25 cellular contexts compared by ENCODE assay signal in genomic region chr7:24582171-24582570, GRCh38.
"Had no signal": no experiment of that assay in that cellular context is flagged by ENCODE, and none has a peak within 500 bp of the region (broad histone marks: within the 10 kb centered on the region; RNA-seq: fewer than 3 reads in every experiment).

No MANE protein-coding gene starts in this region.

- H3K27ac ChIP-seq: colonic mucosa, epithelial cell of prostate, esophagus squamous epithelium, gastrocnemius medialis, heart right ventricle, left lung, lower lobe of right lung had no signal

- H3K4me3 Mint-ChIP-seq: dendritic cell treated with granulocyte-macrophage colony-stimulating factor and Interleukin-4, amounts not matched to agents 40 ng/mL and 50 ng/mL, for 4 days; effector memory CD8-positive, alpha-beta T cell; endodermal cell; immature natural killer cell; naive thymus-derived CD4-positive, alpha-beta T cell had no signal

- H3K27me3 Mint-ChIP-seq: dendritic cell treated with granulocyte-macrophage colony-stimulating factor and Interleukin-4, amounts not matched to agents 40 ng/mL and 50 ng/mL, for 4 days; effector memory CD8-positive, alpha-beta T cell; naive thymus-derived CD4-positive, alpha-beta T cell had no signal

- H3K4me3 ChIP-seq: colonic mucosa, esophagus squamous epithelium, gastrocnemius medialis, heart right ventricle, left lung, lower lobe of right lung had no signal

- H3K9me3 ChIP-seq: colonic mucosa, esophagus squamous epithelium, gastrocnemius medialis, heart right ventricle, left lung, lower lobe of right lung had no signal

- H3K27ac Mint-ChIP-seq: dendritic cell treated with granulocyte-macrophage colony-stimulating factor and Interleukin-4, amounts not matched to agents 40 ng/mL and 50 ng/mL, for 4 days; effector memory CD8-positive, alpha-beta T cell; endodermal cell; immature natural killer cell; naive thymus-derived CD4-positive, alpha-beta T cell had no signal

- H3K36me3 ChIP-seq: colonic mucosa, esophagus squamous epithelium, gastrocnemius medialis, heart right ventricle, left lung, lower lobe of right lung had no signal

- ATAC-seq: effector memory CD8-positive, alpha-beta T cell; esophagus mucosa; gastrocnemius medialis; heart right ventricle; left cardiac atrium; left lung; left ventricle myocardium superior; lower lobe of right lung; naive thymus-derived CD4-positive, alpha-beta T cell had no signal

- H3K4me1 Mint-ChIP-seq: immature natural killer cell had no signal

- H3K4me1 ChIP-seq: colonic mucosa, heart right ventricle, left lung, lower lobe of right lung had no signal

- H3K36me3 Mint-ChIP-seq: immature natural killer cell had no signal

- H3K27me3 ChIP-seq: colonic mucosa, esophagus squamous epithelium, gastrocnemius medialis, left lung had no signal

- H3K9me3 Mint-ChIP-seq: dendritic cell treated with granulocyte-macrophage colony-stimulating factor and Interleukin-4, amounts not matched to agents 40 ng/mL and 50 ng/mL, for 4 days; effector memory CD8-positive, alpha-beta T cell had no signal

- DNase-seq: colonic mucosa; cortex of kidney; effector CD8-positive, alpha-beta T cell; effector memory CD8-positive, alpha-beta T cell; endodermal cell; erythroblast; esophagus squamous epithelium; foreskin fibroblast; foreskin melanocyte; gastrocnemius medialis; glutamatergic neuron; head of caudate nucleus; heart right ventricle; hypothalamus; immature natural killer cell; left cardiac atrium; left lung; left ventricle myocardium superior; lower lobe of right lung; mesendoderm; midbrain; naive thymus-derived CD4-positive, alpha-beta T cell had no signal
